Comparison of ENCODE assay signal across 1 cellular context in the genomic region with DNA sequence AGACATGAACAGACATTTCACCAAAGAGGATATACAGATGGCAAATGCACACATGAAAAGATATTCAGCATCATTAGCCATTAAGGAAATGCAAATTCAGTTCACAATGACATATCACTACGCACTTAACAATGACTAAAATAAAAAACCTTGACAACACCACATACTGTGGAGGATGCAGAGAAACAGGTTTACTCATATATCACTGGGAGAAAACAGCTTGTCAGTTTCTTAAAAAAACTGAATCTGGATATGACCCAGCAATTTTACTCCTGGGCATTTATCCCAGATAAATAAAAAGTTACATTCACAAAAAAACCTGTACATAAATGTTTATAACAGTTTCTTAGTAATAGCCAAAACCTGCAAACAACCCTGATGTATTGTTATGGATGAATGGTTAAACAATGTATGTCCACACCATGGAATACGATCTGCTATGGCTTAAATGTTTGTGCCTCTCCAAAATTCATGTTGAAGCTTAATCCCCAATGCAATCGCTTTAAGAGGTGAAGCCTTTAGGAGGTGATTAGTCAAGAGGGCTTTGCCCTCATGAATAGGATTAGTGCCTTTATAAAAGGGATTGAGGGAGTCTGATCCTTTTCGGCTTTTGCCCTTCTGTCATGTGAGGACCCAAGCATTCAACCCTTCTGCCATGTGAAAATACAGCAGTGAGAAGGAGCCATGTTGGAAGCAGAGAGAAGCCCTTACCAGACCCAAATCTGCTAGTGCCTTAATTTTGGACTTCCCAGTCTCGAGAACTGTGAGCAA.
TF ChIP-seq lines count a peak whose summit lies in the region.

No MANE protein-coding gene starts in this region.

TF ChIP-seq in K562, 482 proteins besides CTCF, POLR2A, EP300 and RAD21 (continued from another document):
- TF ChIP-seq, protein P1, sequence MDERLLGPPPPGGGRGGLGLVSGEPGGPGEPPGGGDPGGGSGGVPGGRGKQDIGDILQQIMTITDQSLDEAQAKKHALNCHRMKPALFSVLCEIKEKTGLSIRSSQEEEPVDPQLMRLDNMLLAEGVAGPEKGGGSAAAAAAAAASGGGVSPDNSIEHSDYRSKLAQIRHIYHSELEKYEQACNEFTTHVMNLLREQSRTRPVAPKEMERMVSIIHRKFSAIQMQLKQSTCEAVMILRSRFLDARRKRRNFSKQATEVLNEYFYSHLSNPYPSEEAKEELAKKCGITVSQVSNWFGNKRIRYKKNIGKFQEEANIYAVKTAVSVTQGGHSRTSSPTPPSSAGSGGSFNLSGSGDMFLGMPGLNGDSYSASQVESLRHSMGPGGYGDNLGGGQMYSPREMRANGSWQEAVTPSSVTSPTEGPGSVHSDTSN (CRISPR knock-in tag; IDR thresholded peaks at IDR 0.05; ENCODE audit: low read depth), result no peak
- TF ChIP-seq, protein P1 (tag; conservative IDR thresholded peaks at IDR 0.05; ENCODE audit: low read depth), result 0 out of 2 replicates have a peak, but pooled peaks have one; percentile 27
- TF ChIP-seq MEIS2 (IDR thresholded peaks at IDR 0.05; ENCODE audit: partially characterized antibody), result peak; percentile 11
- TF ChIP-seq ZNF316 (IDR thresholded peaks at IDR 0.05), result no peak
